ENCODE assay signal across 8 cellular contexts in the genomic region with DNA sequence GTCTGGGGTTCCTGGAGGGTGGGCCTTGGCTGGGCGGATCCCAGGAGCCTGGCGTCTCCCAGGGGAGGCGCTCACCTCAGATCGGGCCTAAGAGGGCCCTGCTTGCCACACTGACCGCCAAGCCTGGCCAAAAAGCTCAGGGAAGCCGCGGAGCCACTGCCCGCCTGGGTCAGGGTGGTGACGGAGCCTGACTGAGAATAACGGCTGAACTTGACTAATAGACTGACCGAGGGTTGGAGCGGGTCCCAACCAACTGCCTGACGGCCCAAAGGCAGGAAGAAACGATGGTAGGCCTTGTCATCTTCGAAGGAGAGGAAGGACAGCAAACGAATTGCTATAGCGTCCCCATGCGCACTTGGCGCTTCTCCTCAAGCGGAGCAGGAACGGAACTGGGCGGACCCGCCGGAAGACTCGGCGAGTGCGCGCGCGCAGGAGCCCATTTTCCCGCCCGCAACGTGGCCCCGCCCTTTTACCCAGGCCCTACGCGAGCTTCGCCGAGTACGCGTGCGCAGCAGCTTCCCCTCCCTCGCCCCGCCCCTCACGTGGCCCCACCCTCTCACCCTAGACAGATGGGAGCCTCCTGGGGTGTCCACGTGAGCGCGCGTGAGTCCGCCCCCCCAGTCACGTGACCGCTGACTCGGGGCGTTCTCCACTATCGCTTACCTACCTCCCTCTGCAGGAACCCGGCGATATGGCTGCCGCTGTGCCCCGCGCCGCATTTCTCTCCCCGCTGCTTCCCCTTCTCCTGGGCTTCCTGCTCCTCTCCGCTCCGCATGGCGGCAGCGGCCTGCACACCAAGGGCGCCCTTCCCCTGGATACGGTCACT. TPM values are rescaled to one million over a fixed set of nuclear protein-coding genes. Genes with fewer than 3 reads are reported as not detected.
A peak's percentile ranks its signal among the peaks of the same experiment; 100 is the strongest.
DNase-seq lines count a peak whose midpoint lies in the region; ATAC-seq and TF ChIP-seq lines count a peak whose summit lies in the region.

TSS of gene ERP29 (plus strand) at position 652 of the 826 bp plus-strand sequence. CDS start at position 692, 40 bp downstream.
TSS of gene TMEM116 (minus strand) at position 391 of the 826 bp plus-strand sequence. CDS start 7,895 bp downstream, outside the sequence.

- WGBS in lower leg skin, 2 donors, result 0% methylated on average over 59 to 64 of the region's 67 CpGs

- peaks cover 19% of the 10 kb centered on the region for H3K36me3 ChIP-seq in CD4-positive, CD25-positive, alpha-beta regulatory T cell (ENCODE audit: control insufficient read depth, insufficient read depth, low read length)

- H3K4me1 Mint-ChIP-seq in CD4-positive, CD25-positive, alpha-beta regulatory T cell, result peaks cover 28 to 73% (median 46%) of the 10 kb centered on the region in 4 donors

- peaks cover 52% of the 10 kb centered on the region for H3K4me1 ChIP-seq in CD4-positive, CD25-positive, alpha-beta regulatory T cell (ENCODE audit: control insufficient read depth, insufficient read depth, low read length, poor library complexity, severe bottlenecking)

- peak within 1 kb of the TSS; percentile 84 for H3K4me3 ChIP-seq in CD4-positive, CD25-positive, alpha-beta regulatory T cell (ENCODE audit: low read depth, low read length)
- peak within 1 kb of the TSS; percentile 96 for H3K4me3 ChIP-seq in lower leg skin (ENCODE audit: low read depth, poor library complexity, severe bottlenecking)

- H3K4me3 Mint-ChIP-seq in CD4-positive, CD25-positive, alpha-beta regulatory T cell, result peak within 1 kb of the TSS; percentile 94 to 95 (median 94)

- peaks cover 26% of the 10 kb centered on the region for H3K36me3 Mint-ChIP-seq in CD4-positive, CD25-positive, alpha-beta regulatory T cell

- H3K9me3 Mint-ChIP-seq in CD4-positive, CD25-positive, alpha-beta regulatory T cell, result peaks cover 0 to 5% (median 4%) of the 10 kb centered on the region in 7 donors

- peak; percentile 87 to 89 for ATAC-seq in CD4-positive, CD25-positive, alpha-beta regulatory T cell (ENCODE audit: low read depth in 2 of 2)
- ATAC-seq in GM19395 (IDR thresholded peaks at IDR 0.05; ENCODE audit: unreplicated experiment) (peak; percentile 66), HG03565 (IDR thresholded peaks at IDR 0.05; ENCODE audit: unreplicated experiment) (peak; percentile 55)

- H3K27me3 ChIP-seq in CD4-positive, CD25-positive, alpha-beta regulatory T cell (ENCODE audit: control insufficient read depth, insufficient read depth, low read length), result no peaks in the 10 kb centered on the region

- peak in 1 of 2 donors; percentile 79 for TF ChIP-seq POLR2A in lower leg skin (IDR thresholded peaks at IDR 0.05)

- H3K27me3 Mint-ChIP-seq in CD4-positive, CD25-positive, alpha-beta regulatory T cell, result no peaks in the 10 kb centered on the region

- peak in 1 of 3 donors; percentile 55 for TF ChIP-seq CTCF in lower leg skin (IDR thresholded peaks at IDR 0.05)

- H3K27ac Mint-ChIP-seq in CD4-positive, CD25-positive, alpha-beta regulatory T cell, result peak within 1 kb of the TSS; percentile 95 to 99 (median 96)

- DNase-seq in CD4-positive, CD25-positive, alpha-beta regulatory T cell, result peak; percentile 99 to 100 (median 99)
- DNase-seq in NCI-H774 (lab: John Stamatoyannopoulos, UW) (peak; percentile 99), dermis microvascular lymphatic vessel endothelial cell (ENCODE audit: low read depth in 2 of 2) (peak; percentile 95 to 99), lower leg skin (ENCODE audit: low spot score in 2 of 2) (peak; percentile 100)
- DNase-seq in activated CD4-positive, alpha-beta T cell treated with anti-CD3 and anti-CD28 coated beads, Interleukin-2, amount 50 U/mL, for 48 hours, result peak; percentile 100
- peak; percentile 100 for DNase-seq in stimulated activated CD4-positive, alpha-beta T cell treated with anti-CD3 and anti-CD28 coated beads, Interleukin-4, amount 100 ng/mL, for 48 hours (ENCODE audit: low read depth in 2 of 2)

- intact Hi-C loops in lower leg skin (cut with DNase I; ENCODE audit: low total_unique reads), result no loop called here

- peak within 1 kb of the TSS; percentile 98 for H3K27ac ChIP-seq in CD4-positive, CD25-positive, alpha-beta regulatory T cell (ENCODE audit: insufficient read depth, low read length, poor library complexity, severe bottlenecking)

- no peaks in the 10 kb centered on the region for H3K9me3 ChIP-seq in CD4-positive, CD25-positive, alpha-beta regulatory T cell (ENCODE audit: control insufficient read depth in 2 of 2, low read length in 2 of 2)

RNA-seq across cellular contexts. Expression of gene ERP29, which starts in this region (rescaled TPM):
- total RNA-seq in CD4-positive, CD25-positive, alpha-beta regulatory T cell, result 103 TPM
- polyA plus RNA-seq in CD4-positive, CD25-positive, alpha-beta regulatory T cell, result 100 to 1,000 TPM; 188 to 218 (median 207) TPM
- total RNA-seq in dermis microvascular lymphatic vessel endothelial cell (71.8 and 76.3 TPM in 2 replicates), lower leg skin (10 to 100 TPM; 72.7 to 88.7 (median 82.8) TPM)

RNA-seq across cellular contexts. Expression of gene TMEM116, which starts in this region (rescaled TPM):
- total RNA-seq in CD4-positive, CD25-positive, alpha-beta regulatory T cell, result 20.2 TPM
- polyA plus RNA-seq in CD4-positive, CD25-positive, alpha-beta regulatory T cell, result 10 to 100 TPM; 25.2 to 38.4 (median 30.7) TPM
- total RNA-seq in dermis microvascular lymphatic vessel endothelial cell, result 3.0 and 4.3 TPM in 2 replicates
- total RNA-seq in lower leg skin, result 10 to 100 TPM in 3 of 4 donors, 1 to 10 TPM in 1; 8.1 to 19.9 (median 13.7) TPM

Comparison
In these comparisons a context has a peak if more than half of its experiments do, and no peak if none do; other contexts are left out.
1. Peak in every context shown above with its lines: DNase-seq, ATAC-seq, H3K4me3 ChIP-seq and H3K27ac ChIP-seq.